In the genomic region with DNA sequence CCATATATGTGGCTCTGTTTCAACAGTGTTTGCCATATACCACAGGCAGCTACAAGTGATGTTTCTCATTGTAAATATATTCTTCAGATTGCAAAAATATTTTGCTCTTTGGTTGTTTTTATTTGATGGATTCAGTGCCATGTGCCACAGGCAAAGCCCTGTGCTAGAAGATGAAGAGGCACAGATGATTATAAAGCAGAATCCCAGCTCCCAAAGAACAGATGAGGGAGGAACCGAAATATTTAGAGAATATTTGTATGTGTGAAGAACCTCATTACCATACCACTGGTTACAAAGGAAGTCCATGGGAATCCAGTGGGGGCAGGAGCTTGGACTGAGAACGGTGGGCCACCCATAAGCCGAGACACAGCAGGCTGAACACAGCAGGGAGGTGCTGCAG, we compare ENCODE assay signal across 1 cellular context.
TF ChIP-seq lines count a peak whose summit lies in the region.

No MANE protein-coding gene starts in this region.

TF ChIP-seq in SK-N-SH, 30 proteins besides CTCF, POLR2A, EP300 and RAD21 (continued from another document):
- TF ChIP-seq TCF12 (IDR thresholded peaks at IDR 0.05), result no peak
- no peak for TF ChIP-seq RXRA (IDR thresholded peaks at IDR 0.05; ENCODE audit: borderline replicate concordance, low read depth)
- TF ChIP-seq GABPA (IDR thresholded peaks at IDR 0.05; ENCODE audit: low read depth), result no peak
- TF ChIP-seq RCOR1 (IDR thresholded peaks at IDR 0.05; ENCODE audit: low read length), result no peak
- TF ChIP-seq JUND (IDR thresholded peaks at IDR 0.05), result no peak
- TF ChIP-seq, protein P1, sequence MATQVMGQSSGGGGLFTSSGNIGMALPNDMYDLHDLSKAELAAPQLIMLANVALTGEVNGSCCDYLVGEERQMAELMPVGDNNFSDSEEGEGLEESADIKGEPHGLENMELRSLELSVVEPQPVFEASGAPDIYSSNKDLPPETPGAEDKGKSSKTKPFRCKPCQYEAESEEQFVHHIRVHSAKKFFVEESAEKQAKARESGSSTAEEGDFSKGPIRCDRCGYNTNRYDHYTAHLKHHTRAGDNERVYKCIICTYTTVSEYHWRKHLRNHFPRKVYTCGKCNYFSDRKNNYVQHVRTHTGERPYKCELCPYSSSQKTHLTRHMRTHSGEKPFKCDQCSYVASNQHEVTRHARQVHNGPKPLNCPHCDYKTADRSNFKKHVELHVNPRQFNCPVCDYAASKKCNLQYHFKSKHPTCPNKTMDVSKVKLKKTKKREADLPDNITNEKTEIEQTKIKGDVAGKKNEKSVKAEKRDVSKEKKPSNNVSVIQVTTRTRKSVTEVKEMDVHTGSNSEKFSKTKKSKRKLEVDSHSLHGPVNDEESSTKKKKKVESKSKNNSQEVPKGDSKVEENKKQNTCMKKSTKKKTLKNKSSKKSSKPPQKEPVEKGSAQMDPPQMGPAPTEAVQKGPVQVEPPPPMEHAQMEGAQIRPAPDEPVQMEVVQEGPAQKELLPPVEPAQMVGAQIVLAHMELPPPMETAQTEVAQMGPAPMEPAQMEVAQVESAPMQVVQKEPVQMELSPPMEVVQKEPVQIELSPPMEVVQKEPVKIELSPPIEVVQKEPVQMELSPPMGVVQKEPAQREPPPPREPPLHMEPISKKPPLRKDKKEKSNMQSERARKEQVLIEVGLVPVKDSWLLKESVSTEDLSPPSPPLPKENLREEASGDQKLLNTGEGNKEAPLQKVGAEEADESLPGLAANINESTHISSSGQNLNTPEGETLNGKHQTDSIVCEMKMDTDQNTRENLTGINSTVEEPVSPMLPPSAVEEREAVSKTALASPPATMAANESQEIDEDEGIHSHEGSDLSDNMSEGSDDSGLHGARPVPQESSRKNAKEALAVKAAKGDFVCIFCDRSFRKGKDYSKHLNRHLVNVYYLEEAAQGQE (IDR thresholded peaks at IDR 0.05; ENCODE audit: low read depth, low read length), result no peak
- TF ChIP-seq TAF1 (IDR thresholded peaks at IDR 0.05; ENCODE audit: borderline replicate concordance, low read depth, low read length), result no peak
- TF ChIP-seq, protein P2, sequence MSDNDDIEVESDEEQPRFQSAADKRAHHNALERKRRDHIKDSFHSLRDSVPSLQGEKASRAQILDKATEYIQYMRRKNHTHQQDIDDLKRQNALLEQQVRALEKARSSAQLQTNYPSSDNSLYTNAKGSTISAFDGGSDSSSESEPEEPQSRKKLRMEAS (IDR thresholded peaks at IDR 0.05; ENCODE audit: low read depth), result no peak
- no peak for TF ChIP-seq FOSL2 (IDR thresholded peaks at IDR 0.05; ENCODE audit: borderline replicate concordance, low read depth)
- no peak for TF ChIP-seq CHD2 (IDR thresholded peaks at IDR 0.05; ENCODE audit: low read length, partially characterized antibody)
- no peak for TF ChIP-seq NFIC (IDR thresholded peaks at IDR 0.05; ENCODE audit: borderline replicate concordance)
- TF ChIP-seq TEAD4 (IDR thresholded peaks at IDR 0.05; ENCODE audit: borderline replicate concordance, insufficient read depth), result no peak
TF ChIP-seq in SK-N-SH: peak in this region for 0.
